ENCODE assay signal across 17 cellular contexts in the genomic region with DNA sequence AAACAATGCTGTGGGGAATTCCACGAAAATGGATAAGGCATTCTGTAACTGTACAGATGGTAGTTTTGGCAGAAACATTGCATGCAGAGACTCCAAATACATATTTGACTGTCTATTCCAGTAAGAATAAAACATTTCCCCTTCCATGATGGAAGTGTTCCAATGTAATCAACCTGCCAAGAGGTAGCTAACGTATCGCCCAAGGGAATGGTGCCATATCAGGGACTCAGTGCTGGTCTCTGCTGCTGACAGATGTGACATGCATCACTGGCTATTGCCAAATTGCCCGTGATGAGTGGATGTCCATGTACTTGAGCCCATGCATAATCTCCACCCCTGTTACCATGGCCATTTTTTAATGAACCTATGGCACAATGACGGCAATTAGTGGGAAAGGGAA.
A peak's percentile ranks its signal among the peaks of the same experiment; 100 is the strongest.
DNase-seq lines count a peak whose midpoint lies in the region; ATAC-seq, FAIRE-seq and TF ChIP-seq lines count a peak whose summit lies in the region.
"Had no signal": no experiment of that assay in that cellular context is flagged by ENCODE, and none has a peak within 500 bp of the region (broad histone marks: within the 10 kb centered on the region; RNA-seq: fewer than 3 reads in every experiment).

No MANE protein-coding gene starts in this region.

- no peaks in the 10 kb centered on the region for H3K27me3 ChIP-seq in pancreas

- no peaks in the 10 kb centered on the region for H3K9me3 ChIP-seq in pancreas

- H3K27ac ChIP-seq in pancreas = no peak overlapping the region
- H3K27ac ChIP-seq: C4-2B, GM23248, HL-60 had no signal

- TF ChIP-seq CTCF in pancreas (IDR thresholded peaks at IDR 0.05) = no peak

- 45 to 46% methylated on average over 5 of the region's 5 CpGs for WGBS in pancreas, 2 donors

- ATAC-seq in Right ventricle myocardium superior (ENCODE audit: poor library complexity) (peak; percentile 66), Right ventricle myocardium inferior (no peak), pancreas (peak in 3 of 4 donors; percentile 51 to 86 (median 51)), GM18909 (IDR thresholded peaks at IDR 0.05; ENCODE audit: poor library complexity, unreplicated experiment) (no peak)

- DNase-seq in Right ventricle myocardium superior (no peak), Right ventricle myocardium inferior (ENCODE audit: missing footprints) (no peak), NCI-H1092 (lab: John Stamatoyannopoulos, UW) (peak; percentile 33), NCI-H446 treated with DMSO at 0.1 percent for 48 hours (lab: John Stamatoyannopoulos, UW) (peak; percentile 98), pancreas (no peak), T-helper 1 cell (no peak)
- DNase-seq: DMS153, GM23248, HCEC 1CT, NCI-H1436 treated with DMSO at 0.1 percent for 48 hours, NCI-H510A treated with DMSO at 0.1 percent for 48 hours, SIG-M5 had no signal

- H3K4me1 ChIP-seq in pancreas = no peaks in the 10 kb centered on the region

- no peak for FAIRE-seq in pancreas (lab: Jason Lieb, UNC)
- FAIRE-seq: A204.1, HTR-8/SVneo had no signal

- intact Hi-C loops in Right ventricle myocardium superior (cut with DNase I) = no loop called here
- intact Hi-C loops in Right ventricle myocardium inferior (cut with DNase I) = no loop called here
- intact Hi-C loops in pancreas (cut with DNase I) = no loop called here

- no peaks in the 10 kb centered on the region for H3K36me3 ChIP-seq in pancreas

- no peak overlapping the region for H3K4me3 ChIP-seq in pancreas
- H3K4me3 ChIP-seq: GM23248 had no signal

Comparison
In these comparisons a context has a peak if more than half of its experiments do, and no peak if none do; other contexts are left out.
1. ATAC-seq: peak in Right ventricle myocardium superior (single experiment) and pancreas (3 of 4); none in Right ventricle myocardium inferior (single experiment) and GM18909 (single experiment).
2. DNase-seq: peak in NCI-H1092 (single experiment) and NCI-H446 treated with DMSO at 0.1 percent for 48 hours (single experiment); none in Right ventricle myocardium superior (single experiment), Right ventricle myocardium inferior (single experiment), pancreas (0 of 6) and T-helper 1 cell (0 of 5).